In genomic region chr16:55073830-55074229, GRCh38 we compare ENCODE assay signal across 33 cellular contexts.
"Had no signal": no experiment of that assay in that cellular context is flagged by ENCODE, and none has a peak within 500 bp of the region (broad histone marks: within the 10 kb centered on the region; RNA-seq: fewer than 3 reads in every experiment).

No MANE protein-coding gene starts in this region.

- H3K36me3 ChIP-seq: ascending aorta, cardiac muscle cell had no signal

- H3K4me1 ChIP-seq: ascending aorta had no signal

- DNase-seq: activated B cell treated with CpG ODN at 0.5 μM for 24 hours; activated CD4-positive, alpha-beta memory T cell treated with anti-CD3 and anti-CD28 coated beads for 36 hours; activated CD4-positive, alpha-beta T cell treated with anti-CD3 and anti-CD28 coated beads for 4 hours; activated CD4-positive, alpha-beta T cell treated with anti-CD3 and anti-CD28 coated beads, Interleukin-2, amount 10 ng/mL, durations not matched to agents 24 days and 14 days; activated CD4-positive, alpha-beta T cell treated with anti-CD3 and anti-CD28 coated beads, Interleukin-2, amount 50 U/mL, for 1 hour; activated CD4-positive, alpha-beta T cell treated with anti-CD3 and anti-CD28 coated beads, Interleukin-2, amount 50 U/mL, for 4 hours; activated CD4-positive, CD25-positive, alpha-beta regulatory T cell treated with anti-CD3 and anti-CD28 coated beads, Interleukin-2, amount 50 U/mL, for 72 hours; activated CD8-positive, alpha-beta memory T cell treated with anti-CD3 and anti-CD28 coated beads, Interleukin-2, amount 50 U/mL, for 4 hours; activated CD8-positive, alpha-beta T cell treated with anti-CD3 and anti-CD28 coated beads for 36 hours; activated effector memory CD4-positive, alpha-beta T cell treated with anti-CD3 and anti-CD28 coated beads, Interleukin-2, amount 50 U/mL, for 16 hours; activated gamma-delta T cell treated with Interleukin-2 at 50 U/mL for 16 hours; activated naive CD4-positive, alpha-beta T cell; activated naive CD4-positive, alpha-beta T cell treated with anti-CD3 and anti-CD28 coated beads for 36 hours; activated naive CD4-positive, alpha-beta T cell treated with anti-CD3 and anti-CD28 coated beads, Interleukin-2, amount 50 U/mL, for 16 hours; activated naive CD8-positive, alpha-beta T cell treated with anti-CD3 and anti-CD28 coated beads for 36 hours; activated T-cell treated with anti-CD3 and anti-CD28 coated beads for 4 hours; activated T-cell treated with anti-CD3 and anti-CD28 coated beads, Interleukin-2, amount 50 U/mL, for 1 hour; activated T-cell treated with anti-CD3 and anti-CD28 coated beads, Interleukin-2, amount 50 U/mL, for 4 hours; activated T-cell treated with anti-CD3 and anti-CD28 coated beads, Interleukin-2, amount 50 U/mL, for 72 hours; amygdala; anterior cingulate cortex; caudate nucleus; cerebellar nuclear complex; T-helper 1 cell; T-helper 2 cell; T-helper 9 cell had no signal

- H3K4me3 ChIP-seq: ascending aorta, cardiac muscle cell had no signal

- ATAC-seq: activated CD8-positive, alpha-beta T cell treated with anti-CD3 and anti-CD28 coated beads for 36 hours; activated naive CD4-positive, alpha-beta T cell treated with anti-CD3 and anti-CD28 coated beads, Interleukin-2, amount 50 U/mL, for 72 hours; activated T-cell treated with anti-CD3 and anti-CD28 coated beads, Interleukin-2, amount 50 U/mL, for 4 hours; activated T-cell treated with anti-CD3 and anti-CD28 coated beads, Interleukin-2, amount 50 U/mL, for 72 hours; activated T-helper 17 cell treated with anti-CD3 and anti-CD28 coated beads, Interleukin-2, amount 50 U/mL, for 72 hours had no signal

- FAIRE-seq: bronchial epithelial cell, TTC549 had no signal

- H3K27ac ChIP-seq: ascending aorta, cardiac muscle cell, VCaP had no signal

- H3K27me3 ChIP-seq: ascending aorta, cardiac muscle cell had no signal
